In genomic region chr14:38111046-38111445, GRCh38 we compare ENCODE assay signal across 6 cellular contexts.
"Had no signal": no experiment of that assay in that cellular context is flagged by ENCODE, and none has a peak within 500 bp of the region (broad histone marks: within the 10 kb centered on the region; RNA-seq: fewer than 3 reads in every experiment).

No MANE protein-coding gene starts in this region.

- H3K4me3 ChIP-seq: K562 had no signal

- H3K27ac ChIP-seq: HL-60 had no signal

- DNase-seq: IMR-90, KBM-7, KG1 had no signal

- FAIRE-seq: HTR-8/SVneo, K562 had no signal

- ATAC-seq: K562 had no signal
